11 cellular contexts compared by ENCODE assay signal in the genomic region with DNA sequence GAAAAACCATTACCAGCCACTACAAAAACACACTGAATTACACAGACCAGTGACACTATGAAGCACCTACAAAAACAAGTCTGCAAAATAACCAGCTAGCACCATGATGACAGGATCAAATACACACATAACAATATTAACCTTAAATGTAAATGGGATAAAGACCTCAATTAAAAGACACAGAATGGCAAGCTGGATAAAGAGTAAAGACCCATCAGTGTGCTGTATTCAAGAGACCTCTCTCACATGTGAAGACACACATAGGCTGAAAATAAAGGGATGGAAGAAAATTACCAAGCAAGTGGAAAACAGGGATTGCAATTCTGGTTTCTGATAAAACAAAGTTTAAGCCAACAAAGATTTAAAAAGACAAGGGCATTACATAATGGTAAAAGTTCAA.
"Had no signal": no experiment of that assay in that cellular context is flagged by ENCODE, and none has a peak within 500 bp of the region (broad histone marks: within the 10 kb centered on the region; RNA-seq: fewer than 3 reads in every experiment).

No MANE protein-coding gene starts in this region.

- H3K4me3 ChIP-seq: adrenal gland, ascending aorta, body of pancreas, breast epithelium, cardiac muscle cell had no signal

- H3K36me3 ChIP-seq: adrenal gland, ascending aorta, brain microvascular endothelial cell, breast epithelium, cardiac muscle cell had no signal

- ATAC-seq: activated naive CD4-positive, alpha-beta T cell treated with anti-CD3 and anti-CD28 coated beads, Interleukin-2, amount 50 U/mL, for 72 hours; activated naive CD8-positive, alpha-beta T cell treated with anti-CD3 and anti-CD28 coated beads, Interleukin-2, amount 50 U/mL, for 24 hours; activated T-cell treated with anti-CD3 and anti-CD28 coated beads, Interleukin-2, amount 50 U/mL, for 4 hours; activated T-cell treated with anti-CD3 and anti-CD28 coated beads, Interleukin-2, amount 50 U/mL, for 72 hours; activated T-helper 17 cell treated with anti-CD3 and anti-CD28 coated beads, Interleukin-2, amount 50 U/mL, for 72 hours; body of pancreas had no signal

- H3K9me3 ChIP-seq: adrenal gland, ascending aorta had no signal

- H3K27ac ChIP-seq: adrenal gland, ascending aorta, body of pancreas, brain microvascular endothelial cell, breast epithelium, cardiac muscle cell had no signal

- H3K4me1 ChIP-seq: adrenal gland, ascending aorta, body of pancreas, breast epithelium had no signal
